28 cellular contexts compared by ENCODE assay signal in the genomic region with DNA sequence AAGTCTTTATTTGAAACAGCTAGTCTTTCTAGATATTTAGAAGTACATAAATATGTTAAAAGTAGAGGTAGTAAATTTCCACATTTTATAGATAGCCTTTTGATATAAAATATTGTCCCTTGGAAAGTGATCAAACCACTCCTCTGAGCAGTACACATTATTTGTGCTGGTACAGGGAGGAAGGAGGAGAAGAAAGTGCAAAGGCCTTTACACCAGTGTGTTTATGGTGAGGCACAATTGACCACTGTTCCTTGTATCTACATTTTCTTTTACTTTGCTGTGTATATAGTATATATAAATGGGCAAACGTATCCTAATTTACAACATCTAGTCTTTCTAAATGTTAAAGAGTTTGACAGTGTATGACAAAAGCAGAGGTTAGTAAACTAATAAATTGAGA. TPM values are rescaled to one million over a fixed set of nuclear protein-coding genes. Genes with fewer than 3 reads are reported as not detected.
"Had no signal": no experiment of that assay in that cellular context is flagged by ENCODE, and none has a peak within 500 bp of the region (broad histone marks: within the 10 kb centered on the region; RNA-seq: fewer than 3 reads in every experiment).

No MANE protein-coding gene starts in this region.

- H3K4me1 Mint-ChIP-seq: IgD-negative memory B cell had no signal

- H3K9me3 Mint-ChIP-seq: IgD-negative memory B cell had no signal

- H3K27me3 Mint-ChIP-seq: IgD-negative memory B cell had no signal

- H3K4me3 Mint-ChIP-seq: IgD-negative memory B cell had no signal

- H3K27ac ChIP-seq: HL-60, KMS-11, SJSA1, SK-N-MC had no signal

- H3K36me3 ChIP-seq: SJSA1 had no signal

- H3K4me2 ChIP-seq: KMS-11 had no signal

- DNase-seq: Kasumi-1, MV-4-11, NCI-H1048, NCI-H1105, NCI-H1417, NCI-H1436 treated with DMSO at 0.1 percent for 48 hours, NCI-H1694, NCI-H1930, NCI-H2081 treated with DMSO at 0.1 percent for 48 hours, NCI-H2171, NCI-H226, NCI-H446, NCI-H510A, NCI-H524 treated with DMSO at 0.1 percent for 48 hours, NCI-H69, NCI-H774, Right ventricle myocardium superior, RPMI8226, SIG-M5 had no signal

- H3K27ac Mint-ChIP-seq: IgD-negative memory B cell had no signal

- ATAC-seq: K562 had no signal

- FAIRE-seq: HTR-8/SVneo, K562, RCC 7860 had no signal

- H3K9me3 ChIP-seq: SJSA1 had no signal

- H3K27me3 ChIP-seq: SJSA1 had no signal

- H3K9ac ChIP-seq: KMS-11 had no signal

- H3K4me3 ChIP-seq: K562, SJSA1, SK-N-MC had no signal

RNA-seq across cellular contexts. Expression of a gene that starts 39.9 kb away (rescaled TPM):
- total RNA-seq: Right ventricle myocardium superior had no signal

RNA-seq across cellular contexts. Expression of a gene that starts 56.2 kb away (rescaled TPM):
- total RNA-seq: K562, MCF 10A, Right ventricle myocardium superior, SJSA1 had no signal
- polyA plus RNA-seq: IgD-negative memory B cell, K562 had no signal
